26 cellular contexts compared by ENCODE assay signal in the genomic region with DNA sequence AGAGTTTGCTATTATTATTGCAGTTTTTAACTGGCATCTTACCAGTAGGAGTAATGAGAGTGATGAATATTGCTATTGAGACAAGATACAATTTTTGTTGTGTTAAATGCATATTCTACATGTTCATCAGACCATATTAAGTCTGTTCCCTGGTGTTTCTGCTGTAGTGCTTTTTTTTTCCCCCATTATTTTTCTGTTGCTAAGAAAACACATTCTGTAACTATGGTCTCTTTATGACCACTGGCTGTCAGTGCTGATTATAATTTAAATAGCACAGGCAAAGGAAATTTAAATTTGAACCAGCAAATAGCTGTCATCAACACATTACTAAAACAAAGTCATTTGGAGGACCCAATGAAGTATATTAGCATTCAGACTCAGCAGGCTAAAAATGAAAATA.
"Had no signal": no experiment of that assay in that cellular context is flagged by ENCODE, and none has a peak within 500 bp of the region (broad histone marks: within the 10 kb centered on the region; RNA-seq: fewer than 3 reads in every experiment).

No MANE protein-coding gene starts in this region.

- DNase-seq: activated CD4-positive, alpha-beta memory T cell treated with anti-CD3 and anti-CD28 coated beads, Interleukin-2, amount 10 ng/mL, durations not matched to agents 7 days and 5 days; activated CD4-positive, alpha-beta T cell treated with anti-CD3 and anti-CD28 coated beads, Interleukin-2, amount 10 ng/mL, durations not matched to agents 24 days and 14 days; activated CD4-positive, CD25-positive, alpha-beta regulatory T cell treated with anti-CD3 and anti-CD28 coated beads, Interleukin-2, amount 50 U/mL, for 72 hours; activated CD8-positive, alpha-beta memory T cell treated with anti-CD3 and anti-CD28 coated beads, Interleukin-2, amount 50 U/mL, for 48 hours; activated gamma-delta T cell; activated naive CD4-positive, alpha-beta T cell treated with anti-CD3 and anti-CD28 coated beads, Interleukin-2, amount 10 ng/mL, durations not matched to agents 7 days and 5 days; activated naive CD8-positive, alpha-beta T cell treated with anti-CD3 and anti-CD28 coated beads, Interleukin-2, amount 10 ng/mL, durations not matched to agents 7 days and 5 days; activated T-cell treated with anti-CD3 and anti-CD28 coated beads, Interleukin-2, amount 50 U/mL, for 24 hours; central memory CD4-positive, alpha-beta T cell; effector CD4-positive, alpha-beta T cell; gastrocnemius medialis; glutamatergic neuron; immature natural killer cell; kidney; left colon; naive thymus-derived CD8-positive, alpha-beta T cell; nucleus accumbens; pancreas; right cardiac atrium; spleen; stimulated activated naive CD4-positive, alpha-beta T cell; T-helper 9 cell had no signal

- H3K36me3 ChIP-seq: ascending aorta, breast epithelium, gastrocnemius medialis, pancreas, spleen, suprapubic skin, tibial nerve had no signal

- H3K27me3 ChIP-seq: ascending aorta, breast epithelium, gastrocnemius medialis, pancreas, spleen, suprapubic skin, tibial nerve had no signal

- H3K4me3 ChIP-seq: ascending aorta, breast epithelium, gastrocnemius medialis, pancreas, spleen, suprapubic skin, tibial nerve had no signal

- H3K9me3 ChIP-seq: pancreas had no signal

- ATAC-seq: gastrocnemius medialis; left colon; naive thymus-derived CD8-positive, alpha-beta T cell; pancreas; right cardiac atrium had no signal

- H3K4me1 ChIP-seq: ascending aorta, breast epithelium, gastrocnemius medialis, pancreas, spleen, suprapubic skin, tibial nerve had no signal

- H3K27ac ChIP-seq: ascending aorta, breast epithelium, gastrocnemius medialis, pancreas, spleen, suprapubic skin, tibial nerve had no signal
